ENCODE assay signal across 16 cellular contexts in the genomic region with DNA sequence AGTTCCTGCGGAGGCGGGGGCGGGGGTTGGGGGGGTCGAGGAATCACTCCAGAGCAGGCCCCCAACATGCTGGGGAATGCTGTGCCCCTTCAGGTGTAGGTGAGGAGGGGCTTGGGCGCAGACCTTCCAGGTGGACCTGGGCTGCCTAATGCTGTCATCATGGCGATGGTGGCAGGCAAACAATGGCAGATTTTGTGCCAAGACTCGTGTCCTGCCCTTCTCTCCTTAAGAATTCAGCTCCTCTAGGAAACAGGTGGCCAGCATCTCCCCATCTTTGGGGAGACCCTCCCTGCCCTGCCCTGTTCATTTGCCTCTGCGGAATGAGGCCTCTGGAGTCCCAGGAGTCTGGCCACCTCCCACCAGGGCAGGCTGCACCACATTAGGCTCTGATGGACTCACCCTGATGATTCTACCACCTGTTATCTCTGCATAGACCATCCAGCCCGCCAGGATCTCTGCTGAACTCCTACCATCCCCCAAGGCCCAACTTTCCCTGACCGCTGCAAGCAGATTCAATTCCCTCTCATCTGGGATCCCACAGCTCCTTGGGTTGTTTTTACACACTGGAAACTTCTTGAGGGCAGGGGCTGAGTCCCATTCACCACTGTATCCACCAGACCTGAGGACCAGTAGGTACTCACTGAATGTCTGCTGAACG. TPM values are rescaled to one million over a fixed set of nuclear protein-coding genes. Genes with fewer than 3 reads are reported as not detected.
DNase-seq lines count a peak whose midpoint lies in the region; ATAC-seq and TF ChIP-seq lines count a peak whose summit lies in the region.
"Had no signal": no experiment of that assay in that cellular context is flagged by ENCODE, and none has a peak within 500 bp of the region (broad histone marks: within the 10 kb centered on the region; RNA-seq: fewer than 3 reads in every experiment).

No MANE protein-coding gene starts in this region.

- H3K9me3 ChIP-seq in RWPE2 (ENCODE audit: severe bottlenecking) (no peaks in the 10 kb centered on the region), Karpas-422 (ENCODE audit: low read length) (no peaks in the 10 kb centered on the region), esophagus muscularis mucosa (no peaks in the 10 kb centered on the region)
- H3K9me3 ChIP-seq: SJCRH30 had no signal

- intact Hi-C loops in posterior vena cava (cut with DNase I), result loop anchor here (5.0 kb wide), 3 partner anchors 152 to 447 kb away; a partner anchor contains a TSS
- intact Hi-C loops in esophagus muscularis mucosa (cut with DNase I), result loop anchor here (5.0 to 10.0 kb wide), 2 partner anchors 172 to 520 kb away; no protein-coding TSS in a partner anchor

- TF ChIP-seq EP300 in esophagus muscularis mucosa (IDR thresholded peaks at IDR 0.05), result no peak

- no peak overlapping the region for H3K4me2 ChIP-seq in Karpas-422 (ENCODE audit: low read depth, low read length, poor library complexity, severe bottlenecking)

- 0 out of 2 replicates have a peak, but pooled peaks cover under 1% of the 10 kb centered on the region for H4K20me1 ChIP-seq in Karpas-422 (ENCODE audit: insufficient read depth, low read depth, low read length)

- no peak overlapping the region for H2AFZ ChIP-seq in Karpas-422 (ENCODE audit: low read length)
- H2AFZ ChIP-seq: GM23248 had no signal

- H3K4me3 ChIP-seq in H7 (ENCODE audit: insufficient read depth, low read depth, low read length) (no peak overlapping the region), RWPE2 (ENCODE audit: severe bottlenecking) (no peak overlapping the region), Karpas-422 (ENCODE audit: low read length) (no peak overlapping the region), esophagus muscularis mucosa (no peak overlapping the region)
- H3K4me3 ChIP-seq: GM23248, SJCRH30 had no signal

- H3K9ac ChIP-seq in Karpas-422 (ENCODE audit: low read length), result no peak overlapping the region
- H3K9ac ChIP-seq: GM23248 had no signal

- TF ChIP-seq CTCF in RWPE2 (IDR thresholded peaks at IDR 0.05; ENCODE audit: poor library complexity, severe bottlenecking) (no peak), esophagus muscularis mucosa (IDR thresholded peaks at IDR 0.05) (no peak)

- H3K27me3 ChIP-seq in H7 (ENCODE audit: control insufficient read depth, insufficient read depth, low read length), result no peaks in the 10 kb centered on the region
- no peaks in the 10 kb centered on the region for H3K27me3 ChIP-seq in RWPE2 (ENCODE audit: insufficient read depth, poor library complexity, severe bottlenecking)
- no peaks in the 10 kb centered on the region for H3K27me3 ChIP-seq in Karpas-422 (ENCODE audit: low read length)
- H3K27me3 ChIP-seq in esophagus muscularis mucosa, result no peaks in the 10 kb centered on the region
- H3K27me3 ChIP-seq: SJCRH30 had no signal

- H3K27ac ChIP-seq in RWPE2 (ENCODE audit: poor library complexity, severe bottlenecking), result peak overlapping the region; percentile 18
- H3K27ac ChIP-seq in Karpas-422 (ENCODE audit: low read length), result no peak overlapping the region
- no peak overlapping the region for H3K27ac ChIP-seq in esophagus muscularis mucosa (replicated peaks in 1 of 4)
- H3K27ac ChIP-seq: GM23248, SJCRH30 had no signal

- H3K9me2 ChIP-seq in Karpas-422 (replicated peaks; ENCODE audit: insufficient read depth, low read length), result no peaks in the 10 kb centered on the region

- DNase-seq in H7, result peak; percentile 33
- DNase-seq in RWPE2 (ENCODE audit: low spot score), result peak; percentile 31
- peak; percentile 40 for DNase-seq in left lobe of liver (ENCODE audit: low spot score)
- peak; percentile 65 for DNase-seq in posterior vena cava (ENCODE audit: low spot score)
- no peak for DNase-seq in Karpas-422
- no peak for DNase-seq in esophagus muscularis mucosa (ENCODE audit: extremely low spot score)
- DNase-seq: C1 segment of cervical spinal cord, GF-D8, GM23248, NCI-H187 treated with DMSO at 0.1 percent for 48 hours, NCI-H446 treated with DMSO at 0.1 percent for 48 hours, NCI-H748 treated with DMSO at 0.1 percent for 48 hours, OCI-M1, RPMI8226 had no signal

- no peaks in the 10 kb centered on the region for H3K79me2 ChIP-seq in Karpas-422 (ENCODE audit: low read length)

- no peaks in the 10 kb centered on the region for H3K4me1 ChIP-seq in RWPE2 (ENCODE audit: insufficient read depth, poor library complexity, severe bottlenecking)
- H3K4me1 ChIP-seq in Karpas-422 (ENCODE audit: low read length), result peaks cover 35% of the 10 kb centered on the region
- H3K4me1 ChIP-seq in esophagus muscularis mucosa, result peaks cover 26 to 35% (median 31%) of the 10 kb centered on the region in 4 donors

- ATAC-seq in RWPE2 (ENCODE audit: low read depth), result no peak
- ATAC-seq in left lobe of liver, result no peak
- ATAC-seq in HG03039 (IDR thresholded peaks at IDR 0.05; ENCODE audit: unreplicated experiment), result no peak

- no peak for TF ChIP-seq POLR2A in esophagus muscularis mucosa (IDR thresholded peaks at IDR 0.05; ENCODE audit: low read depth)

- 72% methylated on average over 11 of the region's 11 CpGs for WGBS in esophagus muscularis mucosa

- 0 out of 2 replicates have a peak, but pooled peaks cover 1% of the 10 kb centered on the region for H3K36me3 ChIP-seq in H7 (replicated peaks; ENCODE audit: control insufficient read depth, insufficient read depth, low read length)
- H3K36me3 ChIP-seq in RWPE2 (ENCODE audit: low read depth), result peaks cover 18% of the 10 kb centered on the region
- no peaks in the 10 kb centered on the region for H3K36me3 ChIP-seq in Karpas-422 (ENCODE audit: insufficient read depth, low read length)
- peaks cover 0 to 24% (median 13%) of the 10 kb centered on the region in 4 donors for H3K36me3 ChIP-seq in esophagus muscularis mucosa
- H3K36me3 ChIP-seq: SJCRH30 had no signal

RNA-seq across cellular contexts. Expression of a gene that starts 10.9 kb away (rescaled TPM):
- total RNA-seq in H7 (2014; rRNA removed; shearing (Covaris generic)), result 16.1 and 16.8 TPM in 2 replicates
- total RNA-seq in left lobe of liver (5.6 TPM), posterior vena cava (10 to 100 TPM; 28.1 to 28.6 TPM), esophagus muscularis mucosa (10 to 100 TPM; 29.0 to 41.9 (median 39.3) TPM)
- 22.9 and 44.2 TPM in 2 replicates for total RNA-seq in Karpas-422 (2014; rRNA removed; shearing (Covaris generic); ENCODE audit: low replicate concordance)

Comparison
In these comparisons a context has a peak if more than half of its experiments do, and no peak if none do; other contexts are left out.
1. DNase-seq: peak in H7 (single experiment), RWPE2 (single experiment), left lobe of liver (single experiment) and posterior vena cava (single experiment); none in Karpas-422 (single experiment) and esophagus muscularis mucosa (single experiment).